Comparison of ENCODE assay signal across 25 cellular contexts in the genomic region with DNA sequence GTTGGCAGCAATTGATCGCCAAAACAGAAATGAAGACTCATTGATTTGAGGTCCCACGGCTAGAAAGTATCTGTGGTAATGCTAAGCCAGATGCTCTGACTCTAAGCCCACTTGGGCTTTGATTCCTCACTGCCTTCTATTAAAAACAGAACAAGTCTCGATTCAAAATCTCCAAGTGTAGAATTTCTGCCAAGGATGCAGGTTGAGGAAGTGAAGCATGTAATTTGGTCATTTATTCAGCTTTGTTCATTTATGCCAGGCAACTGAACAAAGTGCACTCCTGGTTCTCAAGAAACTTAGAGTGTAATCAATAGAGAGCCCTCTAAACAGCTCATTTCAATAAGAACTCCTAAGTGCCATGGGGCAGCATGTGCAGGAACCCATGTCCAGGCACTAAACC.
"Had no signal": no experiment of that assay in that cellular context is flagged by ENCODE, and none has a peak within 500 bp of the region (broad histone marks: within the 10 kb centered on the region; RNA-seq: fewer than 3 reads in every experiment).

No MANE protein-coding gene starts in this region.

- H3K27ac Mint-ChIP-seq: activated CD4-positive, alpha-beta memory T cell treated with anti-CD3 and anti-CD28 coated beads for 36 hours; activated CD4-positive, alpha-beta T cell treated with anti-CD3 and anti-CD28 coated beads, Interleukin-2, amount 10 ng/mL, durations not matched to agents 7 days and 5 days; activated naive CD4-positive, alpha-beta T cell treated with anti-CD3 and anti-CD28 coated beads for 36 hours; activated naive CD8-positive, alpha-beta T cell had no signal

- H3K4me3 ChIP-seq: SK-N-MC had no signal

- H3K27ac ChIP-seq: SK-N-MC, VCaP had no signal

- H3K36me3 Mint-ChIP-seq: activated naive CD8-positive, alpha-beta T cell had no signal

- ATAC-seq: activated T-cell treated with anti-CD3 and anti-CD28 coated beads, Interleukin-2, amount 50 U/mL, for 4 hours; Panc1; Right ventricle myocardium inferior had no signal

- H3K27me3 Mint-ChIP-seq: activated CD4-positive, alpha-beta memory T cell treated with anti-CD3 and anti-CD28 coated beads for 36 hours; activated naive CD8-positive, alpha-beta T cell had no signal

- DNase-seq: activated CD4-positive, alpha-beta memory T cell treated with anti-CD3 and anti-CD28 coated beads for 36 hours; activated CD4-positive, alpha-beta T cell treated with anti-CD3 and anti-CD28 coated beads, Interleukin-2, amount 10 ng/mL, durations not matched to agents 7 days and 5 days; activated CD4-positive, CD25-positive, alpha-beta regulatory T cell; activated CD8-positive, alpha-beta memory T cell treated with anti-CD3 and anti-CD28 coated beads for 24 hours; activated gamma-delta T cell; activated naive CD4-positive, alpha-beta T cell treated with anti-CD3 and anti-CD28 coated beads for 36 hours; activated T-cell treated with anti-CD3 and anti-CD28 coated beads, Interleukin-2, amount 50 U/mL, for 4 hours; central memory CD4-positive, alpha-beta T cell; Karpas-422; MM.1S; NCI-H1105 treated with DMSO at 0.1 percent for 48 hours; NCI-H146; NCI-H187 treated with DMSO at 0.1 percent for 48 hours; NCI-H2107; NCI-H510A treated with DMSO at 0.1 percent for 48 hours; NCI-H69; NK-92 treated with Interleukin-12 subunit alpha and Interleukin-12 subunit beta, amount 100 ng/mL, for 24 hours; OCI-M1; RPMI8226; T-helper 1 cell had no signal

- H3K9me3 Mint-ChIP-seq: activated CD4-positive, alpha-beta memory T cell treated with anti-CD3 and anti-CD28 coated beads for 36 hours; activated CD4-positive, alpha-beta T cell treated with anti-CD3 and anti-CD28 coated beads, Interleukin-2, amount 10 ng/mL, durations not matched to agents 7 days and 5 days; activated naive CD4-positive, alpha-beta T cell treated with anti-CD3 and anti-CD28 coated beads for 36 hours; activated T-cell treated with anti-CD3 and anti-CD28 coated beads, Interleukin-2, amount 50 U/mL, for 4 hours had no signal

- H3K4me3 Mint-ChIP-seq: activated CD4-positive, alpha-beta memory T cell treated with anti-CD3 and anti-CD28 coated beads for 36 hours; activated CD4-positive, alpha-beta T cell treated with anti-CD3 and anti-CD28 coated beads, Interleukin-2, amount 10 ng/mL, durations not matched to agents 7 days and 5 days; activated naive CD4-positive, alpha-beta T cell treated with anti-CD3 and anti-CD28 coated beads for 36 hours; activated naive CD8-positive, alpha-beta T cell; activated T-cell treated with anti-CD3 and anti-CD28 coated beads, Interleukin-2, amount 50 U/mL, for 4 hours had no signal
